ENCODE assay signal across 24 cellular contexts in genomic region chr11:102853055-102853454, GRCh38. TPM values are rescaled to one million over a fixed set of nuclear protein-coding genes. Genes with fewer than 3 reads are reported as not detected.
"Had no signal": no experiment of that assay in that cellular context is flagged by ENCODE, and none has a peak within 500 bp of the region (broad histone marks: within the 10 kb centered on the region; RNA-seq: fewer than 3 reads in every experiment).

No MANE protein-coding gene starts in this region.

- H3K4me2 ChIP-seq: SK-N-SH had no signal

- H3K9me3 ChIP-seq: MG63, SK-N-SH had no signal

- H3K9ac ChIP-seq: SK-N-SH had no signal

- H3K4me3 ChIP-seq: MG63 had no signal

- H3K27me3 ChIP-seq: MG63 had no signal

- DNase-seq: KBM-7, MG63, NCI-H1092, NCI-H1105 treated with DMSO at 0.1 percent for 48 hours, NCI-H1417 treated with DMSO at 0.1 percent for 48 hours, NCI-H146, NCI-H1694 treated with DMSO at 0.1 percent for 48 hours, NCI-H1930, NCI-H2081, NCI-H2107, NCI-H226, NCI-H446, NCI-H510A, NCI-H524 treated with DMSO at 0.1 percent for 48 hours, NCI-H69, NCI-H774, RPMI8226, SHP77, SK-N-SH, SW 1271 had no signal

- FAIRE-seq: RCC 7860 had no signal

- H3K36me3 ChIP-seq: MG63 had no signal

RNA-seq across cellular contexts. Expression of gene MMP3, which starts 9.6 kb away (rescaled TPM):
- total RNA-seq: HT-29 had no signal

RNA-seq across cellular contexts. Expression of gene MMP12, which starts 21.7 kb away (rescaled TPM):
- total RNA-seq: HT-29, LHCN-M2, SK-MEL-5 had no signal

RNA-seq across cellular contexts. Expression of gene MMP1, which starts 55.1 kb away (rescaled TPM):
- total RNA-seq: HT-29 had no signal
